14 cellular contexts compared by ENCODE assay signal in genomic region chr7:139915301-139915863, GRCh38.
DNase-seq lines count a peak whose midpoint lies in the region; ATAC-seq, FAIRE-seq and TF ChIP-seq lines count a peak whose summit lies in the region.
"Had no signal": no experiment of that assay in that cellular context is flagged by ENCODE, and none has a peak within 500 bp of the region (broad histone marks: within the 10 kb centered on the region; RNA-seq: fewer than 3 reads in every experiment).

No MANE protein-coding gene starts in this region.

- H3K79me2 ChIP-seq in PC-3 (ENCODE audit: low read length): no peaks in the 10 kb centered on the region

- no peaks in the 10 kb centered on the region for H4K20me1 ChIP-seq in PC-3 (ENCODE audit: low read length)

- FAIRE-seq in urothelium cell line (lab: Jason Lieb, UNC): no peak
- FAIRE-seq: TTC549 had no signal

- H3K27ac Mint-ChIP-seq in CD8-positive, alpha-beta memory T cell: no peak overlapping the region

- peaks cover 11% of the 10 kb centered on the region for H3F3A ChIP-seq in PC-3 (ENCODE audit: low read length, unreplicated experiment)

- H3K9me3 Mint-ChIP-seq in CD8-positive, alpha-beta memory T cell: no peaks in the 10 kb centered on the region
- H3K9me3 Mint-ChIP-seq: CD4-positive, alpha-beta memory T cell had no signal

- H3K9me3 ChIP-seq in CD8-positive, alpha-beta memory T cell (ENCODE audit: low read length): no peaks in the 10 kb centered on the region
- no peaks in the 10 kb centered on the region for H3K9me3 ChIP-seq in PC-3 (ENCODE audit: low read length)
- H3K9me3 ChIP-seq: prostate gland, tibial nerve had no signal

- H3K4me1 ChIP-seq in CD8-positive, alpha-beta memory T cell (ENCODE audit: insufficient read depth, low read length): peaks cover 9% of the 10 kb centered on the region
- peaks cover 42% of the 10 kb centered on the region for H3K4me1 ChIP-seq in PC-3 (ENCODE audit: insufficient read depth, low read length)

- H3K36me3 Mint-ChIP-seq in CD8-positive, alpha-beta memory T cell: peaks cover 0 to 12% (median 4%) of the 10 kb centered on the region in 3 donors

- ATAC-seq in PC-3: peak; percentile 40
- ATAC-seq in GM19023 (IDR thresholded peaks at IDR 0.05; ENCODE audit: unreplicated experiment): no peak
- ATAC-seq in HG02938 (IDR thresholded peaks at IDR 0.05; ENCODE audit: unreplicated experiment): no peak
- no peak for ATAC-seq in HG03342 (IDR thresholded peaks at IDR 0.05; ENCODE audit: unreplicated experiment)

- no peaks in the 10 kb centered on the region for H3K9me2 ChIP-seq in PC-3 (replicated peaks; ENCODE audit: low read length)

- no peak for DNase-seq in CD8-positive, alpha-beta memory T cell
- DNase-seq in PC-3 (peak; percentile 71), epithelial cell of esophagus (ENCODE audit: low read depth) (peak; percentile 27), non-pigmented ciliary epithelial cell (ENCODE audit: low read depth) (peak; percentile 36), urothelium cell line (ENCODE audit: low spot score) (no peak)
- DNase-seq: CD4-positive, alpha-beta memory T cell; cerebellar nuclear complex; KG1 had no signal

- 0 out of 2 replicates have a peak overlapping the region, but pooled peaks have one; percentile 17 for H2AFZ ChIP-seq in PC-3 (ENCODE audit: low read length)

- no peaks in the 10 kb centered on the region for H3K36me3 ChIP-seq in CD8-positive, alpha-beta memory T cell (ENCODE audit: insufficient read depth, low read length)
- no peaks in the 10 kb centered on the region for H3K36me3 ChIP-seq in PC-3 (ENCODE audit: low read depth, low read length)
- H3K36me3 ChIP-seq: prostate gland, tibial nerve had no signal

- TF ChIP-seq CTCF in PC-3 (conservative IDR thresholded peaks at IDR 0.05; ENCODE audit: low read depth, low read length) (no peak), epithelial cell of esophagus (IDR thresholded peaks at IDR 0.05; ENCODE audit: insufficient read depth, low read depth, low read length, missing control alignments) (no peak)

- H3K4me2 ChIP-seq in PC-3 (ENCODE audit: low read length): peak overlapping the region; percentile 36

- CTCF ChIA-PET in CD8-positive, alpha-beta memory T cell (lab: Charles Lee): interaction anchor here (1.1 kb wide), 1 partner anchor 10 kb away, joined by 4 read pairs; no protein-coding TSS in a partner anchor
- CTCF ChIA-PET in PC-3 (lab: Charles Lee): interaction anchor here (0.6 to 1.0 kb wide), 2 partner anchors 87 to 270 kb away, joined by 3 read pairs; no protein-coding TSS in a partner anchor

- no peak overlapping the region for H3K4me3 Mint-ChIP-seq in CD8-positive, alpha-beta memory T cell
- H3K4me3 Mint-ChIP-seq: CD4-positive, alpha-beta memory T cell had no signal

- intact Hi-C loops in PC-3 (cut with micrococcal nuclease): loop anchor here (5.0 kb wide), 1 partner anchor 243 kb away; no protein-coding TSS in a partner anchor

- BruUV-seq in PC-3 (replicated peaks; lab: Mats Ljungman, UMichigan): no TSS peak

- H3K27ac ChIP-seq in CD8-positive, alpha-beta memory T cell (ENCODE audit: low read depth, low read length): peak overlapping the region; percentile 65
- peak overlapping the region; percentile 96 for H3K27ac ChIP-seq in PC-3 (ENCODE audit: low read length)

- POLR2A ChIA-PET in CD8-positive, alpha-beta memory T cell (lab: Charles Lee): no interaction called here
- POLR2A ChIA-PET in PC-3 (lab: Charles Lee; ENCODE audit: unreplicated experiment): interaction anchor here (0.6 kb wide), 1 partner anchor 256 kb away, joined by 4 read pairs; no protein-coding TSS in a partner anchor

- peaks cover 7 to 32% of the 10 kb centered on the region in 2 donors for H3K27me3 Mint-ChIP-seq in CD8-positive, alpha-beta memory T cell

- no peaks in the 10 kb centered on the region for H3K27me3 ChIP-seq in CD8-positive, alpha-beta memory T cell (ENCODE audit: insufficient read depth, low read length, poor library complexity, severe bottlenecking)
- H3K27me3 ChIP-seq in PC-3 (ENCODE audit: low read length): no peaks in the 10 kb centered on the region
- H3K27me3 ChIP-seq: tibial nerve had no signal

- H3K4me1 Mint-ChIP-seq in CD8-positive, alpha-beta memory T cell: peaks cover 14 to 17% (median 15%) of the 10 kb centered on the region in 3 donors

- H3K9ac ChIP-seq in PC-3 (ENCODE audit: low read length): peak overlapping the region; percentile 77

- no peak overlapping the region for H3K4me3 ChIP-seq in CD8-positive, alpha-beta memory T cell (ENCODE audit: low read length)
- H3K4me3 ChIP-seq in PC-3 (ENCODE audit: low read length) (no peak overlapping the region), epithelial cell of esophagus (ENCODE audit: low read length) (no peak overlapping the region)
- H3K4me3 ChIP-seq: prostate gland, tibial nerve had no signal

Comparison
In these comparisons a context has a peak if more than half of its experiments do, and no peak if none do; other contexts are left out.
1. DNase-seq: peak in PC-3 (single experiment), epithelial cell of esophagus (single experiment) and non-pigmented ciliary epithelial cell (single experiment); none in CD8-positive, alpha-beta memory T cell (0 of 5) and urothelium cell line (single experiment).